In the genomic region with DNA sequence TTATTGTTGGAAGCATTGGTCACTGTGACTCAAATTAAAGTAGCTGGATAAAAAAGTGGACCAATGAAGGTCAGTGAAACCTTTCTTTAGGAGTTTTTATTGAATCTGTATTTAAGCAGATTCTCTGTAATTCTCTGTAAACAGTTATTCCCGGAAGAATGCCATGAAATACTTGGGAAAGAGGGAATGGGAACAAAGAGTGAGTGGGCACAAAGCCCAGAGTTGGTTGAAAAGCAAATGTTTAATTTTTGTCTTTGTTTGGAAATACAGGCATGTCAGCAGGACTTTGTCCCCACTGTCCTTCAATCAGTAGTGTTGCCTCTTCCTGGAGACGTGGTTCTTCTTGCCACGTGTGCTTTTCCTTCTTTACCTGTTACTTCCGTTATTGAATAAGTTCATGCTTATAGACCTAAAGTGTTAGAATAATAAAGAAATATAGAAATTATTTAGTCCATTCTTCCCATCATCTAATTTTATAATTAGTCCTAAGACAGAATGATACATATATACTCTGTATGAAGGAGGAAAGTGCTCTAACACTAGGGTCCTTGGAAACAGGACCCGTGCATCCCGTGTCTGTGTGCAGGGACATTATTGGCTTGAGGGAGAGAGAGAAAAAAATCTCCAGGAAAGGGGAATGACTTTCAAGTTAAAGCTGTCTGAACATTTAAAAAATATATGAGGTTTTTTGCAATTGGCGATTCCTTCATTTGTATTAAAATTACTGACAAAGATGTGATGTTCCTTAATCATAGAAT, we compare ENCODE assay signal across 21 cellular contexts. TPM values are rescaled to one million over a fixed set of nuclear protein-coding genes. Genes with fewer than 3 reads are reported as not detected.
DNase-seq lines count a peak whose midpoint lies in the region; ATAC-seq, FAIRE-seq and TF ChIP-seq lines count a peak whose summit lies in the region.
"Had no signal": no experiment of that assay in that cellular context is flagged by ENCODE, and none has a peak within 500 bp of the region (broad histone marks: within the 10 kb centered on the region; RNA-seq: fewer than 3 reads in every experiment).

No MANE protein-coding gene starts in this region.

- DNase-seq in PC-3 (no peak), left colon (peak; percentile 52 to 63), sigmoid colon (no peak), iPS-NIHi11 (ENCODE audit: low spot score) (no peak), DMS79 (lab: John Stamatoyannopoulos, UW) (no peak), COLO829 (ENCODE audit: low spot score) (no peak), RCC 7860 (ENCODE audit: low spot score) (no peak)
- DNase-seq: activated B cell treated with CpG ODN at 0.5 μM for 24 hours; activated CD8-positive, alpha-beta memory T cell treated with anti-CD3 and anti-CD28 coated beads, Interleukin-2, amount 50 U/mL, for 4 hours; activated naive CD4-positive, alpha-beta T cell treated with anti-CD3 and anti-CD28 coated beads, Interleukin-2, amount 50 U/mL, for 16 hours; NCI-H1417 treated with DMSO at 0.1 percent for 48 hours; NCI-H345; stimulated activated CD4-positive, alpha-beta T cell treated with anti-CD3 and anti-CD28 coated beads, Interleukin-2, amount 100 ng/mL, for 24 hours; stimulated activated CD8-positive, alpha-beta memory T cell treated with anti-CD3 and anti-CD28 coated beads, Interleukin-4, amount 100 ng/mL, for 48 hours; T-cell had no signal

- H3F3A ChIP-seq in PC-3 (ENCODE audit: low read length, unreplicated experiment): no peaks in the 10 kb centered on the region

- H4K20me1 ChIP-seq in PC-3 (ENCODE audit: low read length): no peaks in the 10 kb centered on the region

- H3K27ac ChIP-seq in ACC112 (ENCODE audit: low read depth, low read length): no peak overlapping the region
- no peak overlapping the region for H3K27ac ChIP-seq in PC-3 (ENCODE audit: low read length)
- H3K27ac ChIP-seq in sigmoid colon: peak overlapping the region in 3 of 4 donors; percentile 99 to 100 (median 99)
- H3K27ac ChIP-seq: cardiac muscle cell had no signal

- FAIRE-seq in RCC 7860 (lab: Jason Lieb, UNC): no peak
- FAIRE-seq: H1 had no signal

- no peak for TF ChIP-seq POLR2A in sigmoid colon (IDR thresholded peaks at IDR 0.05)

- no peak overlapping the region for H2AFZ ChIP-seq in ACC112 (ENCODE audit: low read length, unreplicated experiment)
- H2AFZ ChIP-seq in PC-3 (ENCODE audit: low read length): no peak overlapping the region

- 14 to 64% methylated on average over 7 of the region's 7 CpGs for WGBS in sigmoid colon, 2 donors

- no peaks in the 10 kb centered on the region for H3K27me3 ChIP-seq in ACC112 (ENCODE audit: insufficient read depth, low read length)
- no peaks in the 10 kb centered on the region for H3K27me3 ChIP-seq in PC-3 (ENCODE audit: low read length)
- H3K27me3 ChIP-seq in sigmoid colon: no peaks in the 10 kb centered on the region
- H3K27me3 ChIP-seq: cardiac muscle cell had no signal

- POLR2A ChIA-PET in PC-3 (lab: Charles Lee; ENCODE audit: unreplicated experiment): no interaction called here

- TF ChIP-seq CTCF in PC-3 (conservative IDR thresholded peaks at IDR 0.05; ENCODE audit: low read depth, low read length) (no peak), sigmoid colon (IDR thresholded peaks at IDR 0.05) (no peak)

- H3K9ac ChIP-seq in PC-3 (ENCODE audit: low read length): no peak overlapping the region

- ATAC-seq in PC-3 (no peak), left colon (peak; percentile 40)
- ATAC-seq: T-cell had no signal

- H3K36me3 ChIP-seq in ACC112 (ENCODE audit: insufficient read depth, low read length) (no peaks in the 10 kb centered on the region), PC-3 (ENCODE audit: low read depth, low read length) (no peaks in the 10 kb centered on the region), sigmoid colon (no peaks in the 10 kb centered on the region)
- H3K36me3 ChIP-seq: cardiac muscle cell had no signal

- H3K4me2 ChIP-seq in PC-3 (ENCODE audit: low read length): peak overlapping the region; percentile 10; the same call in 1 of the 2 replicates

- no TSS peak for BruUV-seq in PC-3 (replicated peaks; lab: Mats Ljungman, UMichigan)

- H3K4me1 ChIP-seq in ACC112 (ENCODE audit: control insufficient read depth, insufficient read depth, low read length, unreplicated experiment) (peaks cover 3% of the 10 kb centered on the region), PC-3 (ENCODE audit: insufficient read depth, low read length) (peaks cover 11% of the 10 kb centered on the region), sigmoid colon (peaks cover 4 to 34% (median 26%) of the 10 kb centered on the region in 4 donors)

- H3K79me2 ChIP-seq in ACC112 (ENCODE audit: control insufficient read depth, insufficient read depth, low read length, unreplicated experiment) (no peaks in the 10 kb centered on the region), PC-3 (ENCODE audit: low read length) (no peaks in the 10 kb centered on the region)

- H3K4me3 ChIP-seq in ACC112 (ENCODE audit: low read depth, low read length): peak overlapping the region; percentile 10; the same call in 1 of the 2 replicates
- H3K4me3 ChIP-seq in PC-3 (ENCODE audit: low read length): no peak overlapping the region
- H3K4me3 ChIP-seq in sigmoid colon: peak overlapping the region in 1 of 4 donors; percentile 11
- H3K4me3 ChIP-seq: cardiac muscle cell had no signal

- H3K9me2 ChIP-seq in PC-3 (replicated peaks; ENCODE audit: low read length): no peaks in the 10 kb centered on the region

- intact Hi-C loops in PC-3 (cut with micrococcal nuclease) (loop anchor here (1.0 kb wide), 1 partner anchor 23 kb away; no protein-coding TSS in a partner anchor), left colon (cut with DNase I, micrococcal nuclease) (loop anchor here (10.0 kb wide), 2 partner anchors 72 to 272 kb away; a partner anchor contains a TSS), sigmoid colon (cut with DNase I) (loop anchor here (10.0 kb wide), 1 partner anchor 788 kb away; a partner anchor contains a TSS)

- no peak for TF ChIP-seq EP300 in sigmoid colon (IDR thresholded peaks at IDR 0.05)

- H3K9me3 ChIP-seq in PC-3 (ENCODE audit: low read length) (no peaks in the 10 kb centered on the region), sigmoid colon (no peaks in the 10 kb centered on the region)

- CTCF ChIA-PET in PC-3 (lab: Charles Lee): no interaction called here

RNA-seq across cellular contexts. Expression of a gene that starts 2.0 kb away (rescaled TPM):
- total RNA-seq in PC-3 (2014; rRNA removed) (4.8 and 6.6 TPM in 2 replicates), left colon (10 to 100 TPM; 49.2 to 50.4 TPM), sigmoid colon (10 to 100 TPM; 13.3 to 44.4 (median 19.0) TPM)
- 10 to 100 TPM; 15.5 to 28.3 (median 22.2) TPM for polyA plus RNA-seq in sigmoid colon
- total RNA-seq: activated B cell treated with CpG ODN at 0.5 μM for 24 hours had no signal

RNA-seq across cellular contexts. Expression of a gene that starts 2.2 kb away (rescaled TPM):
- total RNA-seq in PC-3 (2014; rRNA removed): 5.9 and 8.5 TPM in 2 replicates
- total RNA-seq in left colon: 10 to 100 TPM; 52.2 to 62.1 TPM
- total RNA-seq in sigmoid colon: 100 to 1,000 TPM in 1 of 4 donors, 10 to 100 TPM in 3; 44.0 to 138 (median 65.5) TPM
- polyA plus RNA-seq in sigmoid colon: 10 to 100 TPM; 11.4 to 46.3 (median 15.5) TPM

RNA-seq across cellular contexts. Expression of a gene that starts 45.1 kb away (rescaled TPM):
- total RNA-seq in PC-3 (2014; rRNA removed) (not detected in 2 replicates), left colon (not detected), sigmoid colon (not detected)
- not detected for polyA plus RNA-seq in sigmoid colon
- total RNA-seq: activated B cell treated with CpG ODN at 0.5 μM for 24 hours, cardiac muscle cell, H1, pulmonary artery endothelial cell, RPMI7951, T-cell, urinary bladder had no signal
- polyA plus RNA-seq: cardiac muscle cell, H1, urinary bladder had no signal

RNA-seq across cellular contexts. Expression of a gene that starts 59.1 kb away (rescaled TPM):
- total RNA-seq in PC-3 (2014; rRNA removed) (not detected in 2 replicates), left colon (not detected), sigmoid colon (not detected)
- polyA plus RNA-seq in sigmoid colon: not detected
- total RNA-seq: activated B cell treated with CpG ODN at 0.5 μM for 24 hours, cardiac muscle cell, H1, pulmonary artery endothelial cell, RPMI7951, T-cell, urinary bladder had no signal
- polyA plus RNA-seq: urinary bladder had no signal

Comparison
In these comparisons a context has a peak if more than half of its experiments do, and no peak if none do; other contexts are left out.
1. H3K27ac ChIP-seq: peak in sigmoid colon (3 of 4); none in ACC112 (single experiment) and PC-3 (single experiment).
2. DNase-seq: peak in left colon (2 of 2); none in PC-3 (single experiment), sigmoid colon (single experiment), iPS-NIHi11 (single experiment), DMS79 (single experiment), COLO829 (single experiment) and RCC 7860 (single experiment).